In the genomic region with DNA sequence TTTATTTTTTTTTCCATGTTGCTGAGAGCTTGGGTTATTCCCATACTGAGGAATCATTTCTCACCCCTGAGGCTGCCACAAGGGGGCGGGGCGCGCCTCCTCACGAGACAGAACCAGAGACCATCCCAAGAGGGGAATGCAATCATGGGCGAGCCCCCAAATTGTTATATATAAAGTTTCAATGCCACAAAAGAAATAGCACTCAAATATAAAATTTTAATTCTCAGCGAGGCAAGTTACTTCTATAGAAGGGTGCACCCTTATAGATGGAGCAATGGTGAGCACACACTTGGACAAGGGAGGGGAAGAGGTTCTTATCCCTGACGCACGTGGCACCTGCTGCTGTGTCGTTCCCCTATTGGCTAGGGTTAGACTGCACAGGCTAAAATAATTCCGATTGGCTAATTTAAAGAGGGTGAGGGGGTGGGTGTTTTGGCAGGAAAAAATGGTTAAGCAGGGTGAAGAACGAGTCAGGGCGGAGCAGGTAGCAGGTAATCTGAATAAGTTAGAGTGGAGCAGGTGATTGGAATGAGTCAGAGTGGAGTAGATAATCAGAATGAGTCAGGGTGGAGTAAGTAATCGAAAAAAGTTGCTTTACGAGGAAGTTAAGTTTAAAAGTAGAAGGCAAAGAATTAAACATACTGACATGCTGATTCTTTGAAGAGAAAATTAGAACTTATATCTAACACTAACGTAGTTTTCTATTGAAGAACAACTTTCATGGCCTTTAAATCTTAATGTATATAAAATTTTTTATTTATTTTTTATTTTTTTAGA, we compare ENCODE assay signal across 1 cellular context.
TF ChIP-seq lines count a peak whose summit lies in the region.

No MANE protein-coding gene starts in this region.

TF ChIP-seq in SK-N-SH, 30 proteins besides CTCF, POLR2A, EP300 and RAD21 (continued from another document):
- TF ChIP-seq, protein P1, sequence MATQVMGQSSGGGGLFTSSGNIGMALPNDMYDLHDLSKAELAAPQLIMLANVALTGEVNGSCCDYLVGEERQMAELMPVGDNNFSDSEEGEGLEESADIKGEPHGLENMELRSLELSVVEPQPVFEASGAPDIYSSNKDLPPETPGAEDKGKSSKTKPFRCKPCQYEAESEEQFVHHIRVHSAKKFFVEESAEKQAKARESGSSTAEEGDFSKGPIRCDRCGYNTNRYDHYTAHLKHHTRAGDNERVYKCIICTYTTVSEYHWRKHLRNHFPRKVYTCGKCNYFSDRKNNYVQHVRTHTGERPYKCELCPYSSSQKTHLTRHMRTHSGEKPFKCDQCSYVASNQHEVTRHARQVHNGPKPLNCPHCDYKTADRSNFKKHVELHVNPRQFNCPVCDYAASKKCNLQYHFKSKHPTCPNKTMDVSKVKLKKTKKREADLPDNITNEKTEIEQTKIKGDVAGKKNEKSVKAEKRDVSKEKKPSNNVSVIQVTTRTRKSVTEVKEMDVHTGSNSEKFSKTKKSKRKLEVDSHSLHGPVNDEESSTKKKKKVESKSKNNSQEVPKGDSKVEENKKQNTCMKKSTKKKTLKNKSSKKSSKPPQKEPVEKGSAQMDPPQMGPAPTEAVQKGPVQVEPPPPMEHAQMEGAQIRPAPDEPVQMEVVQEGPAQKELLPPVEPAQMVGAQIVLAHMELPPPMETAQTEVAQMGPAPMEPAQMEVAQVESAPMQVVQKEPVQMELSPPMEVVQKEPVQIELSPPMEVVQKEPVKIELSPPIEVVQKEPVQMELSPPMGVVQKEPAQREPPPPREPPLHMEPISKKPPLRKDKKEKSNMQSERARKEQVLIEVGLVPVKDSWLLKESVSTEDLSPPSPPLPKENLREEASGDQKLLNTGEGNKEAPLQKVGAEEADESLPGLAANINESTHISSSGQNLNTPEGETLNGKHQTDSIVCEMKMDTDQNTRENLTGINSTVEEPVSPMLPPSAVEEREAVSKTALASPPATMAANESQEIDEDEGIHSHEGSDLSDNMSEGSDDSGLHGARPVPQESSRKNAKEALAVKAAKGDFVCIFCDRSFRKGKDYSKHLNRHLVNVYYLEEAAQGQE (IDR thresholded peaks at IDR 0.05; ENCODE audit: low read depth, low read length), result no peak
- TF ChIP-seq POLR2AphosphoS5 (IDR thresholded peaks at IDR 0.05; ENCODE audit: low read depth, low read length), result no peak
- no peak for TF ChIP-seq TCF12 (IDR thresholded peaks at IDR 0.05)
- no peak for TF ChIP-seq YY1 (IDR thresholded peaks at IDR 0.05; ENCODE audit: low read depth)
- no peak for TF ChIP-seq NFIC (IDR thresholded peaks at IDR 0.05; ENCODE audit: borderline replicate concordance)
- TF ChIP-seq ZBTB33 (IDR thresholded peaks at IDR 0.05; ENCODE audit: borderline replicate concordance, low read depth), result no peak
- no peak for TF ChIP-seq EZH2phosphoT487 (IDR thresholded peaks at IDR 0.05; ENCODE audit: borderline replicate concordance, low read depth)
- no peak for TF ChIP-seq TAF1 (IDR thresholded peaks at IDR 0.05; ENCODE audit: borderline replicate concordance, low read depth, low read length)
- no peak for TF ChIP-seq NRF1 (IDR thresholded peaks at IDR 0.05; ENCODE audit: low read depth, low read length)
- TF ChIP-seq PBX3 (IDR thresholded peaks at IDR 0.05), result no peak
- TF ChIP-seq USF1 (IDR thresholded peaks at IDR 0.05; ENCODE audit: borderline replicate concordance, low read depth), result no peak
- TF ChIP-seq CHD2 (IDR thresholded peaks at IDR 0.05; ENCODE audit: low read length, partially characterized antibody), result no peak
- TF ChIP-seq GABPA (IDR thresholded peaks at IDR 0.05; ENCODE audit: low read depth), result no peak
- no peak for TF ChIP-seq SMC3 (IDR thresholded peaks at IDR 0.05; ENCODE audit: low read depth, low read length)
